In the genomic region with DNA sequence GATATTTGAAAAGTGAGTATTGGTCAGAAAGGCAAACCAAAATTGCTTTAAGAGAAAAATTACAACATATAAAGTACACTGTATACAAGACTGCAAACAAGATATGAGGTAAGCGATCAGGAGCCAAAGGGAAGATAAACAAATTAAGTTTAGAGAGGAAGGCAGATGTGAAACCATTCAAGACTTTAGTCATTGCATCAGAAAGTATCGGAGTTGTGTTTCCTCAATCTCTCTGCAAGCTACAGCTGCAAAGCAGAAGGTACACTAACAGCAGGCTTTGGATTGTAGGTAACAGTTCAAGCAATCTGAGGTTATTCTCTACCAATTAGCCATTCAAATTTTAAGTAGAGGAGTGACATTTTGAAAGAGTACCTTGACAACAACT, we compare ENCODE assay signal across 9 cellular contexts. TPM values are rescaled to one million over a fixed set of nuclear protein-coding genes. Genes with fewer than 3 reads are reported as not detected.
DNase-seq lines count a peak whose midpoint lies in the region; ATAC-seq and FAIRE-seq lines count a peak whose summit lies in the region.
"Had no signal": no experiment of that assay in that cellular context is flagged by ENCODE, and none has a peak within 500 bp of the region (broad histone marks: within the 10 kb centered on the region; RNA-seq: fewer than 3 reads in every experiment).

No MANE protein-coding gene starts in this region.

- peaks cover 0 to 2% of the 10 kb centered on the region in 2 donors for H3K27me3 ChIP-seq in small intestine (ENCODE audit: control insufficient read depth in 2 of 2, insufficient read depth in 2 of 2, low read length in 2 of 2)

- H3K9me3 ChIP-seq in small intestine (ENCODE audit: control insufficient read depth, low read depth): no peaks in the 10 kb centered on the region

- H3K27ac ChIP-seq in small intestine (ENCODE audit: low read depth in 1 of 2, low read length in 1 of 2): peak overlapping the region in 1 of 2 donors; percentile 82

- ATAC-seq in GM19043 (IDR thresholded peaks at IDR 0.05; ENCODE audit: low read depth, unreplicated experiment) (peak; percentile 82), HG02840 (IDR thresholded peaks at IDR 0.05; ENCODE audit: low FRiP score, unreplicated experiment) (peak; percentile 90)

- FAIRE-seq in small intestine (lab: Jason Lieb, UNC) (no peak), frontal cortex (lab: Jason Lieb, UNC) (no peak)

- no peak overlapping the region for H3K4me3 ChIP-seq in small intestine (ENCODE audit: low read depth in 1 of 2, low read length in 2 of 2)

- H3K36me3 ChIP-seq in small intestine (ENCODE audit: control insufficient read depth in 2 of 2, insufficient read depth in 2 of 2, low read length in 2 of 2): no peaks in the 10 kb centered on the region

- H3K4me1 ChIP-seq in small intestine (ENCODE audit: control insufficient read depth in 2 of 2, insufficient read depth in 1 of 2, low read depth in 1 of 2, low read length in 1 of 2): no peaks in the 10 kb centered on the region

- 27 to 46% (median 42%) methylated on average over 2 of the region's 2 CpGs for WGBS in small intestine, 3 donors

- DNase-seq in NAMALWA (ENCODE audit: low spot score) (peak; percentile 53), small intestine (peak; percentile 10), NCI-H1105 (lab: John Stamatoyannopoulos, UW) (no peak), foreskin melanocyte (no peak), frontal cortex (ENCODE audit: low spot score in 2 of 2) (no peak), LoVo (ENCODE audit: low spot score) (no peak)
- DNase-seq: occipital lobe had no signal

RNA-seq across cellular contexts. Expression of a gene that starts 21.3 kb away (rescaled TPM):
- polyA plus RNA-seq in small intestine: 1 to 10 TPM; 1.9 to 5.1 (median 2.7) TPM
- 15.9 TPM for total RNA-seq in frontal cortex

RNA-seq across cellular contexts. Expression of a gene that starts 23.1 kb away (rescaled TPM):
- 1 to 10 TPM; 1.1 to 3.1 (median 1.4) TPM for polyA plus RNA-seq in small intestine
- 3.7 TPM for total RNA-seq in frontal cortex

Comparison
In these comparisons a context has a peak if more than half of its experiments do, and no peak if none do; other contexts are left out.
1. DNase-seq: peak in NAMALWA (single experiment) and small intestine (single experiment); none in NCI-H1105 (single experiment), foreskin melanocyte (single experiment), frontal cortex (0 of 2) and LoVo (single experiment).